In genomic region chr5:151041577-151042268, GRCh38 we compare ENCODE assay signal across 27 cellular contexts. TPM values are rescaled to one million over a fixed set of nuclear protein-coding genes. Genes with fewer than 3 reads are reported as not detected.
DNase-seq lines count a peak whose midpoint lies in the region; ATAC-seq, FAIRE-seq and TF ChIP-seq lines count a peak whose summit lies in the region.
"Had no signal": no experiment of that assay in that cellular context is flagged by ENCODE, and none has a peak within 500 bp of the region (broad histone marks: within the 10 kb centered on the region; RNA-seq: fewer than 3 reads in every experiment).

No MANE protein-coding gene starts in this region.

- no peak overlapping the region for H3K27ac Mint-ChIP-seq in chondrocyte (ENCODE audit: unreplicated experiment)
- peak overlapping the region; percentile 92 for H3K27ac Mint-ChIP-seq in stimulated activated naive B cell treated with anti-CD40 and anti-IgM and Interleukin-4, amounts not matched to agents 10 μg/mL and 1 μg/mL and 100 μg/mL, for 72 hours
- H3K27ac Mint-ChIP-seq: activated T-helper 1 cell treated with anti-CD3 and anti-CD28 coated beads, Interleukin-12 subunit alpha, Interleukin-12 subunit beta, Interleukin-2, Interleukin-4 antibody, amounts not matched to agents 30 ng/mL and 10 ng/mL and 1 ng/mL, durations not matched to agents 14 hours and 24 hours and 36 hours; CD4-positive, CD25-positive, alpha-beta regulatory T cell had no signal

- intact Hi-C loops in sciatic nerve (cut with DNase I) = no loop called here

- H3K4me3 Mint-ChIP-seq in chondrocyte (ENCODE audit: unreplicated experiment) = no peak overlapping the region
- H3K4me3 Mint-ChIP-seq in stimulated activated naive B cell treated with anti-CD40 and anti-IgM and Interleukin-4, amounts not matched to agents 10 μg/mL and 1 μg/mL and 100 μg/mL, for 72 hours = no peak overlapping the region
- H3K4me3 Mint-ChIP-seq: activated T-helper 1 cell treated with anti-CD3 and anti-CD28 coated beads, Interleukin-12 subunit alpha, Interleukin-12 subunit beta, Interleukin-2, Interleukin-4 antibody, amounts not matched to agents 30 ng/mL and 10 ng/mL and 1 ng/mL, durations not matched to agents 14 hours and 24 hours and 36 hours; CD4-positive, CD25-positive, alpha-beta regulatory T cell; naive thymus-derived CD8-positive, alpha-beta T cell had no signal

- no peak for TF ChIP-seq CTCF in RWPE1 (conservative IDR thresholded peaks at IDR 0.05; ENCODE audit: low read depth)
- no peak for TF ChIP-seq CTCF in chondrocyte (IDR thresholded peaks at IDR 0.05)

- peak overlapping the region; percentile 3; the same call in 1 of the 2 replicates for H3K27ac ChIP-seq in RWPE1
- H3K27ac ChIP-seq: dorsolateral prefrontal cortex, GM23248, tibial artery had no signal

- FAIRE-seq in GM12892 (lab: Jason Lieb, UNC) = no peak
- FAIRE-seq: endothelial cell of umbilical vein, RCC 7860 had no signal

- DNase-seq in RWPE1 (ENCODE audit: low spot score) (no peak), chondrocyte (ENCODE audit: low spot score) (peak; percentile 38), left kidney (ENCODE audit: low read depth, low spot score) (peak; percentile 40), NCI-H526 treated with DMSO at 0.1 percent for 48 hours (lab: John Stamatoyannopoulos, UW) (no peak), sciatic nerve (ENCODE audit: low spot score) (no peak), GM12892 (ENCODE audit: insufficient read length) (no peak)
- DNase-seq in stimulated activated naive B cell treated with anti-CD40 and anti-IgM and Interleukin-4, amounts not matched to agents 10 μg/mL and 1 μg/mL and 100 μg/mL, for 72 hours = no peak
- DNase-seq: activated CD4-positive, alpha-beta T cell treated with anti-CD3 and anti-CD28 coated beads for 4 hours; CD4-positive, CD25-positive, alpha-beta regulatory T cell; central memory CD4-positive, alpha-beta T cell; GM23248; naive thymus-derived CD8-positive, alpha-beta T cell; NCI-H1092; NCI-H187 treated with DMSO at 0.1 percent for 48 hours; NCI-H526; occipital lobe; retina; stimulated activated CD4-positive, alpha-beta T cell treated with anti-CD3 and anti-CD28 coated beads, Interleukin-4, amount 100 ng/mL, for 4 hours; stimulated activated naive CD8-positive, alpha-beta T cell treated with anti-CD3 and anti-CD28 coated beads, Interleukin-15, Interleukin-2, amounts not matched to agents 100 U/mL and 50 U/mL, for 24 hours; T-helper 2 cell; tibial artery had no signal

- H3K36me3 Mint-ChIP-seq in chondrocyte (ENCODE audit: low read depth) = peaks cover 31% of the 10 kb centered on the region
- H3K36me3 Mint-ChIP-seq in stimulated activated naive B cell treated with anti-CD40 and anti-IgM and Interleukin-4, amounts not matched to agents 10 μg/mL and 1 μg/mL and 100 μg/mL, for 72 hours = peaks cover 55 to 77% of the 10 kb centered on the region in 2 donors

- no peak for TF ChIP-seq POLR2A in GM12892 (IDR thresholded peaks at IDR 0.05; ENCODE audit: low read depth, low read length)

- H3K9me3 Mint-ChIP-seq in chondrocyte (ENCODE audit: low read depth) = no peaks in the 10 kb centered on the region
- H3K9me3 Mint-ChIP-seq in stimulated activated naive B cell treated with anti-CD40 and anti-IgM and Interleukin-4, amounts not matched to agents 10 μg/mL and 1 μg/mL and 100 μg/mL, for 72 hours = no peaks in the 10 kb centered on the region
- H3K9me3 Mint-ChIP-seq: activated naive CD4-positive, alpha-beta T cell treated with anti-CD3 and anti-CD28 coated beads, Interleukin-2, amount 50 U/mL, for 72 hours; activated T-helper 1 cell treated with anti-CD3 and anti-CD28 coated beads, Interleukin-12 subunit alpha, Interleukin-12 subunit beta, Interleukin-2, Interleukin-4 antibody, amounts not matched to agents 30 ng/mL and 10 ng/mL and 1 ng/mL, durations not matched to agents 14 hours and 24 hours and 36 hours; CD4-positive, CD25-positive, alpha-beta regulatory T cell; naive thymus-derived CD8-positive, alpha-beta T cell had no signal

- peaks cover 27% of the 10 kb centered on the region for H3K4me1 Mint-ChIP-seq in chondrocyte (ENCODE audit: low read depth)
- H3K4me1 Mint-ChIP-seq in stimulated activated naive B cell treated with anti-CD40 and anti-IgM and Interleukin-4, amounts not matched to agents 10 μg/mL and 1 μg/mL and 100 μg/mL, for 72 hours = peaks cover 15 to 38% of the 10 kb centered on the region in 2 donors

- no peaks in the 10 kb centered on the region for H3K27me3 Mint-ChIP-seq in chondrocyte (ENCODE audit: low read depth)
- no peaks in the 10 kb centered on the region for H3K27me3 Mint-ChIP-seq in stimulated activated naive B cell treated with anti-CD40 and anti-IgM and Interleukin-4, amounts not matched to agents 10 μg/mL and 1 μg/mL and 100 μg/mL, for 72 hours
- H3K27me3 Mint-ChIP-seq: CD4-positive, CD25-positive, alpha-beta regulatory T cell; naive thymus-derived CD8-positive, alpha-beta T cell had no signal

- CTCF ChIA-PET in RWPE1 (lab: Yijun Ruan, JAX) = interaction anchor here (0.6 to 5.2 kb wide), 11 partner anchors 10 to 262 kb away, joined by 3 to 24 read pairs (median 4); no protein-coding TSS in a partner anchor

- ATAC-seq in stimulated activated naive B cell treated with anti-CD40 and anti-IgM and Interleukin-4, amounts not matched to agents 10 μg/mL and 1 μg/mL and 100 μg/mL, for 72 hours (replicated peaks) = no peak
- ATAC-seq in sciatic nerve (no peak), HG03025 (IDR thresholded peaks at IDR 0.05; ENCODE audit: low FRiP score, unreplicated experiment) (no peak)
- ATAC-seq: activated naive CD4-positive, alpha-beta T cell treated with anti-CD3 and anti-CD28 coated beads, Interleukin-2, amount 50 U/mL, for 72 hours; naive thymus-derived CD8-positive, alpha-beta T cell; stimulated activated naive CD8-positive, alpha-beta T cell treated with anti-CD3 and anti-CD28 coated beads, Interleukin-15, Interleukin-2, amounts not matched to agents 100 U/mL and 50 U/mL, for 24 hours had no signal

- POLR2A ChIA-PET in RWPE1 (lab: Yijun Ruan, JAX; ENCODE audit: low non-redundant PET) = interaction anchor here (0.7 kb wide), 2 partner anchors 39 to 189 kb away, joined by 7 to 13 read pairs; no protein-coding TSS in a partner anchor

RNA-seq across cellular contexts. Expression of gene GPX3, which starts 21.3 kb away (rescaled TPM):
- total RNA-seq in chondrocyte (1.5 to 5.3 TPM (median 4.9 TPM) in 3 replicates), sciatic nerve (1,443 TPM)
- polyA plus RNA-seq in GM12892 (2012; ENCODE audit: missing spikeins) = 2.2 TPM
- total RNA-seq: activated T-helper 1 cell treated with anti-CD3 and anti-CD28 coated beads, Interleukin-12 subunit alpha, Interleukin-12 subunit beta, Interleukin-2, Interleukin-4 antibody, amounts not matched to agents 30 ng/mL and 10 ng/mL and 1 ng/mL, durations not matched to agents 14 hours and 24 hours and 36 hours; naive thymus-derived CD8-positive, alpha-beta T cell had no signal

RNA-seq across cellular contexts. Expression of gene TNIP1, which starts 39.1 kb away (rescaled TPM):
- total RNA-seq in chondrocyte (47.2 to 75.6 TPM (median 74.0 TPM) in 3 replicates), sciatic nerve (80.2 TPM)
- 187 TPM for polyA plus RNA-seq in GM12892 (2012; ENCODE audit: missing spikeins)

Comparison
In these comparisons a context has a peak if more than half of its experiments do, and no peak if none do; other contexts are left out.
1. DNase-seq: peak in chondrocyte (single experiment) and left kidney (single experiment); none in RWPE1 (single experiment), stimulated activated naive B cell treated with anti-CD40 and anti-IgM and Interleukin-4, amounts not matched to agents 10 μg/mL and 1 μg/mL and 100 μg/mL, for 72 hours (single experiment), NCI-H526 treated with DMSO at 0.1 percent for 48 hours (single experiment), sciatic nerve (single experiment) and GM12892 (single experiment).
2. RNA of gene GPX3, which starts 21.3 kb away (total RNA-seq): 1,443 TPM in sciatic nerve (single experiment); 1.5 to 5.3 TPM in chondrocyte; every median in the first group is over 100 times any median in the second.